Comparison of ENCODE assay signal across 13 cellular contexts in genomic region chr10:125017547-125018298, GRCh38.
DNase-seq lines count a peak whose midpoint lies in the region; ATAC-seq and TF ChIP-seq lines count a peak whose summit lies in the region.
"Had no signal": no experiment of that assay in that cellular context is flagged by ENCODE, and none has a peak within 500 bp of the region (broad histone marks: within the 10 kb centered on the region; RNA-seq: fewer than 3 reads in every experiment).

No MANE protein-coding gene starts in this region.

- no peak for ATAC-seq in GM23338
- ATAC-seq: activated CD8-positive, alpha-beta T cell treated with anti-CD3 and anti-CD28 coated beads, Interleukin-2, amount 10 ng/mL, durations not matched to agents 7 days and 5 days; GM12878 had no signal

- H3K4me1 ChIP-seq in GM23338 (ENCODE audit: insufficient read depth) (peaks cover 14% of the 10 kb centered on the region; the same call in 1 of the 2 replicates), esophagus muscularis mucosa (peaks cover 54 to 86% (median 70%) of the 10 kb centered on the region in 4 donors), sigmoid colon (peaks cover 0 to 46% (median 38%) of the 10 kb centered on the region in 4 donors), smooth muscle cell (ENCODE audit: low read depth) (no peaks in the 10 kb centered on the region)

- TF ChIP-seq EP300 in esophagus muscularis mucosa (IDR thresholded peaks at IDR 0.05) (no peak), sigmoid colon (IDR thresholded peaks at IDR 0.05) (no peak)

- H3K4me3 ChIP-seq in GM23338 (no peak overlapping the region), esophagus muscularis mucosa (no peak overlapping the region), sigmoid colon (no peak overlapping the region), smooth muscle cell (no peak overlapping the region)
- H3K4me3 ChIP-seq: GM12878, hepatocyte had no signal

- no peak overlapping the region for H3K4me3 Mint-ChIP-seq in GM23338
- H3K4me3 Mint-ChIP-seq: activated CD8-positive, alpha-beta T cell treated with anti-CD3 and anti-CD28 coated beads, Interleukin-2, amount 10 ng/mL, durations not matched to agents 7 days and 5 days had no signal

- no peak overlapping the region for H3K9ac ChIP-seq in smooth muscle cell (ENCODE audit: low read depth)

- TF ChIP-seq POLR2A in esophagus muscularis mucosa (IDR thresholded peaks at IDR 0.05; ENCODE audit: low read depth) (no peak), sigmoid colon (IDR thresholded peaks at IDR 0.05) (no peak)

- H3K79me2 ChIP-seq in GM23338 (replicated peaks; ENCODE audit: insufficient read depth) (peaks cover 100% of the 10 kb centered on the region), smooth muscle cell (ENCODE audit: low read depth) (peaks cover 74% of the 10 kb centered on the region)

- no peaks in the 10 kb centered on the region for H3K9me3 ChIP-seq in esophagus muscularis mucosa
- no peaks in the 10 kb centered on the region for H3K9me3 ChIP-seq in sigmoid colon
- H3K9me3 ChIP-seq in smooth muscle cell (replicated peaks; ENCODE audit: low read depth), result no peaks in the 10 kb centered on the region

- TF ChIP-seq CTCF in GM23338 (conservative IDR thresholded peaks at IDR 0.05; ENCODE audit: low read depth in 2 of 2) (no peak), esophagus muscularis mucosa (IDR thresholded peaks at IDR 0.05) (no peak), sigmoid colon (IDR thresholded peaks at IDR 0.05) (no peak), smooth muscle cell (IDR thresholded peaks at IDR 0.05; ENCODE audit: borderline replicate concordance, insufficient read depth, poor library complexity, severe bottlenecking) (no peak)

- WGBS in esophagus muscularis mucosa, result 69% methylated on average over 6 of the region's 12 CpGs
- WGBS in sigmoid colon, 2 donors, result 84 to 86% methylated on average over 12 of the region's 12 CpGs
- WGBS in smooth muscle cell (ENCODE audit: low lambda C conversion rate), result 95% methylated on average over 12 of the region's 12 CpGs

- H3K27ac Mint-ChIP-seq in GM23338, result 0 out of 2 replicates have a peak overlapping the region, but pooled peaks have one; percentile 12
- H3K27ac Mint-ChIP-seq: activated CD8-positive, alpha-beta T cell treated with anti-CD3 and anti-CD28 coated beads, Interleukin-2, amount 10 ng/mL, durations not matched to agents 7 days and 5 days had no signal

- intact Hi-C loops in esophagus muscularis mucosa (cut with DNase I) (no loop called here), sigmoid colon (cut with DNase I) (no loop called here)

- H3K36me3 Mint-ChIP-seq in GM23338 (ENCODE audit: low read depth), result peaks cover 83% of the 10 kb centered on the region

- peaks cover 28% of the 10 kb centered on the region for H3K27me3 Mint-ChIP-seq in GM23338 (ENCODE audit: insufficient read depth, low read depth, poor library complexity)

- DNase-seq in GM23338 (ENCODE audit: low spot score) (no peak), NCI-H510A (lab: John Stamatoyannopoulos, UW) (peak; percentile 38), esophagus muscularis mucosa (ENCODE audit: extremely low spot score) (no peak), sigmoid colon (no peak), smooth muscle cell (lab: John Stamatoyannopoulos, UW; ENCODE audit: unreplicated experiment) (no peak), retina (no peak), NOMO-1 treated with dmso at 0.1 percent for 144 hours (lab: John Stamatoyannopoulos, UW; ENCODE audit: unreplicated experiment) (no peak)
- DNase-seq: activated CD8-positive, alpha-beta T cell treated with anti-CD3 and anti-CD28 coated beads, Interleukin-2, amount 10 ng/mL, durations not matched to agents 7 days and 5 days; activated effector memory CD4-positive, alpha-beta T cell treated with anti-CD3 and anti-CD28 coated beads, Interleukin-2, amount 50 U/mL, for 16 hours; EL; stimulated activated CD8-positive, alpha-beta memory T cell treated with anti-CD3 and anti-CD28 coated beads, Interleukin-4, amount 100 ng/mL, for 48 hours had no signal

- H2AFZ ChIP-seq in GM23338 (no peak overlapping the region), smooth muscle cell (ENCODE audit: low read depth) (no peak overlapping the region)
- H2AFZ ChIP-seq: hepatocyte had no signal

- no peak overlapping the region for H3K27ac ChIP-seq in GM23338 (ENCODE audit: low read depth)
- peak overlapping the region; percentile 5 to 74 (median 60) for H3K27ac ChIP-seq in esophagus muscularis mucosa (replicated peaks in 1 of 4)
- peak overlapping the region; percentile 37 to 69 (median 62) for H3K27ac ChIP-seq in sigmoid colon
- H3K27ac ChIP-seq in smooth muscle cell (ENCODE audit: low read depth), result no peak overlapping the region
- H3K27ac ChIP-seq: hepatocyte had no signal

- H3K9me2 ChIP-seq in GM23338 (ENCODE audit: insufficient read depth), result no peaks in the 10 kb centered on the region

- no peaks in the 10 kb centered on the region; the same call in none of the 2 replicates for H3K36me3 ChIP-seq in GM23338 (ENCODE audit: insufficient read depth)
- H3K36me3 ChIP-seq in esophagus muscularis mucosa, result peaks cover 0 to 23% (median 4%) of the 10 kb centered on the region in 4 donors
- no peaks in the 10 kb centered on the region for H3K36me3 ChIP-seq in sigmoid colon
- H3K36me3 ChIP-seq in smooth muscle cell (ENCODE audit: low read depth), result no peaks in the 10 kb centered on the region

- H3K9me3 Mint-ChIP-seq in GM23338, result peaks cover 21% of the 10 kb centered on the region

- no peaks in the 10 kb centered on the region for H3F3A ChIP-seq in GM23338 (replicated peaks; ENCODE audit: low read depth)
- no peaks in the 10 kb centered on the region for H3F3A ChIP-seq in smooth muscle cell (ENCODE audit: low read depth)

- H3K4me2 ChIP-seq in GM23338 (no peak overlapping the region), smooth muscle cell (no peak overlapping the region)
- H3K4me2 ChIP-seq: hepatocyte had no signal

- H3K27me3 ChIP-seq in GM23338 (ENCODE audit: insufficient read depth) (no peaks in the 10 kb centered on the region), esophagus muscularis mucosa (no peaks in the 10 kb centered on the region), sigmoid colon (no peaks in the 10 kb centered on the region), smooth muscle cell (ENCODE audit: low read depth) (no peaks in the 10 kb centered on the region)
- H3K27me3 ChIP-seq: hepatocyte had no signal

- H4K20me1 ChIP-seq in GM23338 (replicated peaks; ENCODE audit: insufficient read depth) (peaks cover 64% of the 10 kb centered on the region), smooth muscle cell (ENCODE audit: low read depth) (peaks cover 100% of the 10 kb centered on the region)

- H3K4me1 Mint-ChIP-seq in GM23338, result peaks cover 58% of the 10 kb centered on the region

TF ChIP-seq in GM23338, 12 proteins besides CTCF, POLR2A, EP300 and RAD21 (continues in another document):
- no peak for TF ChIP-seq EZH2phosphoT487 (IDR thresholded peaks at IDR 0.05; ENCODE audit: unreplicated experiment)

Comparison
In these comparisons a context has a peak if more than half of its experiments do, and no peak if none do; other contexts are left out.
1. H3K27ac ChIP-seq: peak in esophagus muscularis mucosa (4 of 4) and sigmoid colon (4 of 4); none in GM23338 (single experiment) and smooth muscle cell (single experiment).